ENCODE assay signal across 10 cellular contexts in the genomic region with DNA sequence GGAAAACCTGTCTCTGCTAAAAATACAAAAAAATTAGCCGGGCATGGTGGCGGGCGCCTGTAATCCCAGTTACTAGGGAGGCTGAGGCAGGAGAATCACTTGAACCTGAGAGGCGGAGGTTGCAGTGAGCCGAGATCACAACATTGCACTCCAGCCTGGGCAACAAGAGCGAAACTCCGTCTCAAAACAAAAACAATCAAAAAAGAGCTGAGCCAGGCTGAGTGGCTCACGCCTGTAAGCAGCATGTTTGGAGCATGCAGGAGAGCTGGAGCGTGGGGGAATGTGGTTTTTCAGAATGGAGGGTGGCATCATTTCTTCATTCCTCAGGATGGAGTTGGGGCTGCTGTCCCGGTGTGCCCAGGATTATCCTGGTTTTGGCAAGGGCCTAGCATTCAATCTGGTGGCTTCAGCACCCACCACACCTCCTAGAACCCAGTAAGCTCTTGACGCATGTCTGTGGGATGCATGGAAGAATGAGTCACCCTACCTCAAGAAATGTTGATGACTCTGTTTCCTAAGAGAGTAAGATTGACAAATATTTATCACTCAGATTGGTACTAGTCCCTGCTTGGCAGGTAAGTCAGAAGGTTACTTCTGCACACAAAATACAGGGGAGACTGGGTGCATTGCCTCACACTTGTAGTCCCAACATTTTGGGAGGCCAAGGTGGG.
A peak's percentile ranks its signal among the peaks of the same experiment; 100 is the strongest.
DNase-seq lines count a peak whose midpoint lies in the region; ATAC-seq and TF ChIP-seq lines count a peak whose summit lies in the region.
"Had no signal": no experiment of that assay in that cellular context is flagged by ENCODE, and none has a peak within 500 bp of the region (broad histone marks: within the 10 kb centered on the region; RNA-seq: fewer than 3 reads in every experiment).

No MANE protein-coding gene starts in this region.

- no peaks in the 10 kb centered on the region for H3K9me3 Mint-ChIP-seq in activated naive CD8-positive, alpha-beta T cell treated with anti-CD3 and anti-CD28 coated beads, Interleukin-2, amount 50 U/mL, for 24 hours

- H3K27ac ChIP-seq in prostate gland = no peak overlapping the region
- H3K27ac ChIP-seq: ovary had no signal

- TF ChIP-seq CTCF in kidney epithelial cell (IDR thresholded peaks at IDR 0.05; ENCODE audit: insufficient read depth, low read length, poor library complexity, severe bottlenecking) (no peak), prostate gland (IDR thresholded peaks at IDR 0.05) (no peak)

- H3K4me1 ChIP-seq in prostate gland (replicated peaks) = no peaks in the 10 kb centered on the region

- in situ Hi-C loops in G401 (cut with HindIII; ENCODE audit: low sequenced_read_pairs) = no loop called here

- H3K27me3 ChIP-seq in kidney epithelial cell (ENCODE audit: control insufficient read depth, insufficient read depth, low read length) (no peaks in the 10 kb centered on the region), prostate gland (replicated peaks; ENCODE audit: insufficient read depth) (no peaks in the 10 kb centered on the region)
- H3K27me3 ChIP-seq: ovary had no signal

- no peaks in the 10 kb centered on the region for H3K36me3 Mint-ChIP-seq in activated naive CD8-positive, alpha-beta T cell treated with anti-CD3 and anti-CD28 coated beads, Interleukin-2, amount 50 U/mL, for 24 hours (ENCODE audit: low read depth)

- no peak for TF ChIP-seq POLR2A in prostate gland (IDR thresholded peaks at IDR 0.05)

- H3K4me3 Mint-ChIP-seq in activated naive CD8-positive, alpha-beta T cell treated with anti-CD3 and anti-CD28 coated beads, Interleukin-2, amount 50 U/mL, for 24 hours = no peak overlapping the region

- H3K9me3 ChIP-seq in prostate gland = no peaks in the 10 kb centered on the region
- H3K9me3 ChIP-seq: ovary had no signal

- H3K36me3 ChIP-seq in kidney epithelial cell (ENCODE audit: control insufficient read depth, insufficient read depth, low read length) (no peaks in the 10 kb centered on the region), prostate gland (no peaks in the 10 kb centered on the region)
- H3K36me3 ChIP-seq: ovary had no signal

- H3K27ac Mint-ChIP-seq in activated naive CD8-positive, alpha-beta T cell treated with anti-CD3 and anti-CD28 coated beads, Interleukin-2, amount 50 U/mL, for 24 hours = no peak overlapping the region

- peak; percentile 76 for DNase-seq in EH (ENCODE audit: low read depth)
- peak; percentile 90 for DNase-seq in HT1080 (ENCODE audit: low read depth)
- no peak for DNase-seq in activated naive CD8-positive, alpha-beta T cell treated with anti-CD3 and anti-CD28 coated beads, Interleukin-2, amount 50 U/mL, for 24 hours
- DNase-seq in kidney epithelial cell (ENCODE audit: low read depth) = peak; percentile 91
- DNase-seq in prostate gland (ENCODE audit: low spot score) = no peak
- no peak for DNase-seq in NCI-H2196 treated with DMSO at 0.1 percent for 48 hours (lab: John Stamatoyannopoulos, UW; ENCODE audit: unreplicated experiment)
- no peak for DNase-seq in G401 (ENCODE audit: low spot score)
- DNase-seq: caudate nucleus, NCI-H510A, ovary had no signal

- no peak overlapping the region for H3K4me3 ChIP-seq in kidney epithelial cell (ENCODE audit: low read depth, low read length)
- no peak overlapping the region for H3K4me3 ChIP-seq in prostate gland
- H3K4me3 ChIP-seq: ovary had no signal

- ATAC-seq in activated naive CD8-positive, alpha-beta T cell treated with anti-CD3 and anti-CD28 coated beads, Interleukin-2, amount 50 U/mL, for 24 hours = peak; percentile 75

- peaks cover 22% of the 10 kb centered on the region for H3K4me1 Mint-ChIP-seq in activated naive CD8-positive, alpha-beta T cell treated with anti-CD3 and anti-CD28 coated beads, Interleukin-2, amount 50 U/mL, for 24 hours

- intact Hi-C loops in prostate gland (cut with DNase I) = no loop called here

- peaks cover 14% of the 10 kb centered on the region for H3K27me3 Mint-ChIP-seq in activated naive CD8-positive, alpha-beta T cell treated with anti-CD3 and anti-CD28 coated beads, Interleukin-2, amount 50 U/mL, for 24 hours

- WGBS in prostate gland = 97% methylated on average over 11 of the region's 11 CpGs

Comparison
In these comparisons a context has a peak if more than half of its experiments do, and no peak if none do; other contexts are left out.
1. DNase-seq: peak in EH (single experiment), HT1080 (single experiment) and kidney epithelial cell (single experiment); none in activated naive CD8-positive, alpha-beta T cell treated with anti-CD3 and anti-CD28 coated beads, Interleukin-2, amount 50 U/mL, for 24 hours (single experiment), prostate gland (single experiment), NCI-H2196 treated with DMSO at 0.1 percent for 48 hours (single experiment) and G401 (single experiment).